ENCODE assay signal across 8 cellular contexts in the genomic region with DNA sequence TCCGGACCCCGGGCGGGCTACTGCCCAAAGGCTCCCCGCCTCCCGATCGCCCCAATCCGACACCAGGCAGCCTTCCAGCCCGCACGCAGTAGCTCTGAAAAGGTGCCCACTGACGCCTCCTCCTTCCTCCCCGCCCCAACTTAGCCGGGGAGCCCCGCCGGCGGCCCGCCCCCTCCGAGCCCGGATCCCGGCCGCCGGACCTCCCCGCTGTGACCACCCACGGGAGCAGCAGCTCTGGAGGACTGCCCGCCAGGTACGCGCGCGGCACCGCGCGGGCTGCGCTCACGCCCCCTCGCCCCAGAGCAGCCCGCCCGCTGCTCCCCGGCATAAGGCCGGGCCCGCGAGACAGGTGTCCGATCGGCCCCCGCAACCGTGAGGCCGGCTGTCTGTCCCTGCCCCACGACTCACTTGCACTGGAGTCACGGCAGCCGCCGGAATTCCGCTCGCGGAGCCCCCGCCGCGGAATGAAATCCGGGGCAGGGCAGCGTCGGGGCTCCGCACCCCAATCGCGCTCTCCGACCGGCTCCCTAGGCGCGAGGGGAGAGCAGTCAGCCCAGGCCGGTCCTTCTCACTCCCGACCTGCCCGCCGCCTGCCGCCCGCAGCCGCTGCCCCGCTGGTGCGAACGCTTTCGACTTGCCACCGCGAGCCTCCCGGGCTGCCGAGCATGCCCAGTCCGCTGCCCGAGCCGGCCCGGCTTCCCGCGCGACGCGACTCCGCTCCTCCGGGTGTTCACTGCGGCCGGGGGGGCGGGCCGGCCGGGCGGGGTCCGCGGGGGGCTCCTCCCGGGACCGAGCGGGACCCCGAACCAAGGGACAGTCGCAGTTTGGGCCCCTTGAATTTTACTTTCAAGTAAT. TPM values are rescaled to one million over a fixed set of nuclear protein-coding genes. Genes with fewer than 3 reads are reported as not detected.
DNase-seq lines count a peak whose midpoint lies in the region; ATAC-seq and TF ChIP-seq lines count a peak whose summit lies in the region.

TSS of gene SGMS1 (minus strand) at position 658 of the 855 bp plus-strand sequence. CDS start 279,842 bp downstream, outside the sequence.

- peak within 1 kb of the TSS; percentile 97 for H3K9ac ChIP-seq in HUES6 (ENCODE audit: low read length)

- H3K9me3 Mint-ChIP-seq in Calu3 (ENCODE audit: low read depth, unreplicated experiment) = no peaks in the 10 kb centered on the region
- H3K9me3 Mint-ChIP-seq in nephron progenitor cell = no peaks in the 10 kb centered on the region
- H3K9me3 Mint-ChIP-seq in stimulated activated naive CD8-positive, alpha-beta T cell treated with anti-CD3 and anti-CD28 coated beads, Interleukin-15, amount 100 ng/mL, for 72 hours = no peaks in the 10 kb centered on the region

- intact Hi-C loops in Calu3 (cut with micrococcal nuclease; ENCODE audit: unreplicated experiment) = loop anchor here (1.0 to 5.0 kb wide), 5 partner anchors 46 to 256 kb away; no protein-coding TSS in a partner anchor

- H3K27ac Mint-ChIP-seq in Calu3 (ENCODE audit: unreplicated experiment) (peak within 1 kb of the TSS; percentile 82), nephron progenitor cell (peak within 1 kb of the TSS; percentile 99)
- H3K27ac Mint-ChIP-seq in stimulated activated naive CD8-positive, alpha-beta T cell treated with anti-CD3 and anti-CD28 coated beads, Interleukin-15, amount 100 ng/mL, for 72 hours = peak within 1 kb of the TSS; percentile 94 to 96

- peak within 1 kb of the TSS; percentile 78 for H3K4me3 Mint-ChIP-seq in Calu3 (ENCODE audit: low read depth, unreplicated experiment)
- H3K4me3 Mint-ChIP-seq in nephron progenitor cell = peak within 1 kb of the TSS; percentile 92
- peak within 1 kb of the TSS; percentile 91 to 92 for H3K4me3 Mint-ChIP-seq in stimulated activated naive CD8-positive, alpha-beta T cell treated with anti-CD3 and anti-CD28 coated beads, Interleukin-15, amount 100 ng/mL, for 72 hours

- no peaks in the 10 kb centered on the region for H3K4me1 Mint-ChIP-seq in Calu3 (ENCODE audit: low read depth, unreplicated experiment)
- peaks cover 56% of the 10 kb centered on the region for H3K4me1 Mint-ChIP-seq in nephron progenitor cell
- H3K4me1 Mint-ChIP-seq in stimulated activated naive CD8-positive, alpha-beta T cell treated with anti-CD3 and anti-CD28 coated beads, Interleukin-15, amount 100 ng/mL, for 72 hours = peaks cover 39% of the 10 kb centered on the region

- peaks cover 39% of the 10 kb centered on the region for H3K4me1 ChIP-seq in HUES6 (ENCODE audit: control insufficient read depth, insufficient read depth, low read length)
- peaks cover 16% of the 10 kb centered on the region for H3K4me1 ChIP-seq in RWPE2 (ENCODE audit: insufficient read depth, poor library complexity, severe bottlenecking)

- peak; percentile 88 for DNase-seq in Calu3
- peak; percentile 79 for DNase-seq in RWPE2 (ENCODE audit: low spot score)
- peak; percentile 77 for DNase-seq in activated gamma-delta T cell treated with Interleukin-2 at 50 U/mL for 16 hours
- DNase-seq in fibroblast of the conjunctiva (ENCODE audit: low read depth) = peak; percentile 69
- DNase-seq in nephron progenitor cell = peak; percentile 84
- DNase-seq in stimulated activated naive CD8-positive, alpha-beta T cell treated with anti-CD3 and anti-CD28 coated beads, Interleukin-15, amount 100 ng/mL, for 72 hours = peak; percentile 87 to 90

- peak within 1 kb of the TSS; percentile 97 for H3K27ac ChIP-seq in HUES6 (ENCODE audit: low read depth, low read length)
- peak within 1 kb of the TSS; percentile 85 for H3K27ac ChIP-seq in RWPE2 (ENCODE audit: poor library complexity, severe bottlenecking)

- TF ChIP-seq CTCF in Calu3 (IDR thresholded peaks at IDR 0.05; ENCODE audit: unreplicated experiment) (no peak), RWPE2 (IDR thresholded peaks at IDR 0.05; ENCODE audit: poor library complexity, severe bottlenecking) (no peak), nephron progenitor cell (IDR thresholded peaks at IDR 0.05) (no peak)

- H3K27me3 Mint-ChIP-seq in Calu3 (ENCODE audit: unreplicated experiment) = no peaks in the 10 kb centered on the region
- peaks cover 2% of the 10 kb centered on the region for H3K27me3 Mint-ChIP-seq in nephron progenitor cell (ENCODE audit: low read depth, poor library complexity)
- no peaks in the 10 kb centered on the region for H3K27me3 Mint-ChIP-seq in stimulated activated naive CD8-positive, alpha-beta T cell treated with anti-CD3 and anti-CD28 coated beads, Interleukin-15, amount 100 ng/mL, for 72 hours

- H3K27me3 ChIP-seq in HUES6 (ENCODE audit: control insufficient read depth, insufficient read depth, low read length) (peaks cover 3% of the 10 kb centered on the region), RWPE2 (ENCODE audit: insufficient read depth, poor library complexity, severe bottlenecking) (no peaks in the 10 kb centered on the region)

- H3K36me3 Mint-ChIP-seq in Calu3 (ENCODE audit: insufficient read depth, unreplicated experiment) (peaks cover 41% of the 10 kb centered on the region), nephron progenitor cell (ENCODE audit: low read depth) (peaks cover 5% of the 10 kb centered on the region)

- H3K36me3 ChIP-seq in HUES6 (ENCODE audit: control insufficient read depth, insufficient read depth, low read length) (no peaks in the 10 kb centered on the region), RWPE2 (ENCODE audit: low read depth) (no peaks in the 10 kb centered on the region)

- CTCF ChIA-PET in Calu3 (lab: Charles Lee) = interaction anchor here (0.9 to 2.0 kb wide), 6 partner anchors 19 to 256 kb away, joined by 3 to 6 read pairs (median 4); no protein-coding TSS in a partner anchor

- H3K4me3 ChIP-seq in HUES6 (ENCODE audit: low read depth, low read length) (peak within 1 kb of the TSS; percentile 87), RWPE2 (ENCODE audit: severe bottlenecking) (peak within 1 kb of the TSS; percentile 59)

- BruUV-seq in Calu3 (replicated peaks; lab: Mats Ljungman, UMichigan) = no TSS peak

- peak; percentile 24 for ATAC-seq in GM21367 (IDR thresholded peaks at IDR 0.05; ENCODE audit: unreplicated experiment)
- ATAC-seq in RWPE2 (ENCODE audit: low read depth) = peak; percentile 39
- ATAC-seq in stimulated activated naive CD8-positive, alpha-beta T cell treated with anti-CD3 and anti-CD28 coated beads, Interleukin-15, amount 100 ng/mL, for 72 hours = peak; percentile 60

- H3K9me3 ChIP-seq in HUES6 (ENCODE audit: control insufficient read depth, insufficient read depth, low read depth, low read length) = no peaks in the 10 kb centered on the region
- H3K9me3 ChIP-seq in RWPE2 (ENCODE audit: severe bottlenecking) = no peaks in the 10 kb centered on the region

RNA-seq across cellular contexts. Expression of gene SGMS1, which starts in this region (rescaled TPM):
- 26.1 and 34.5 TPM in 2 replicates for total RNA-seq in Calu3 (2022)

Comparison
In these comparisons a context has a peak if more than half of its experiments do, and no peak if none do; other contexts are left out.
1. Peak in every context shown above with its lines: DNase-seq, ATAC-seq, H3K4me3 ChIP-seq and H3K27ac ChIP-seq.